Comparison of ENCODE assay signal across 1 cellular context in genomic region chr5:82628364-82628910, GRCh38.
TF ChIP-seq lines count a peak whose summit lies in the region.

No MANE protein-coding gene starts in this region.

TF ChIP-seq in endothelial cell of umbilical vein, 7 proteins besides CTCF, POLR2A, EP300 and RAD21 (continued from another document):
- peak; percentile 47 for TF ChIP-seq GATA2 (IDR thresholded peaks at IDR 0.05; ENCODE audit: insufficient read depth, insufficient read length, low read depth, low read length)
- no peak for TF ChIP-seq POLR2AphosphoS5 (IDR thresholded peaks at IDR 0.05; ENCODE audit: insufficient read depth, low read depth, low read length)
- no peak for TF ChIP-seq MYC (IDR thresholded peaks at IDR 0.05; ENCODE audit: low read depth, low read length)
